8 cellular contexts compared by ENCODE assay signal in genomic region chr19:34243138-34243875, GRCh38. TPM values are rescaled to one million over a fixed set of nuclear protein-coding genes. Genes with fewer than 3 reads are reported as not detected.
DNase-seq lines count a peak whose midpoint lies in the region; ATAC-seq, FAIRE-seq and TF ChIP-seq lines count a peak whose summit lies in the region.
"Not testable (repeated sequence)": the region's sequence is repeated elsewhere in the genome, so short reads cannot be mapped to it uniquely, and the experiment has no call there.

No MANE protein-coding gene starts in this region.

- not testable (repeated sequence) for H3K27me3 ChIP-seq in heart left ventricle

- TF ChIP-seq RAD21 in A549 (conservative IDR thresholded peaks at IDR 0.05 in 1 of 2, IDR thresholded peaks at IDR 0.05 in 1 of 2): not testable (repeated sequence)

- FAIRE-seq in A549 (lab: Jason Lieb, UNC): not testable (repeated sequence)

- not testable (repeated sequence) for H3K36me3 Mint-ChIP-seq in WTC11; chondrocyte (ENCODE audit: low read depth); osteocyte (ENCODE audit: unreplicated experiment)

- POLR2A ChIA-PET in A549 (lab: Yijun Ruan, JAX): interaction anchor here (0.7 kb wide), 1 partner anchor 869 kb away, joined by 5 read pairs; no protein-coding TSS in a partner anchor
- POLR2A ChIA-PET in WTC11 (lab: Charles Lee): not testable (repeated sequence)

- H3K27ac ChIP-seq in A549, heart left ventricle: not testable (repeated sequence)

- H3K9me3 Mint-ChIP-seq in WTC11; chondrocyte (ENCODE audit: low read depth); osteocyte (ENCODE audit: unreplicated experiment): not testable (repeated sequence)

- peak; percentile 46 to 48 for DNase-seq in A549 (ENCODE audit: low read depth in 1 of 2, low spot score in 1 of 2)
- peak; percentile 42 for DNase-seq in GM12865 (ENCODE audit: low read depth)
- peak; percentile 22 for DNase-seq in NCI-H226
- DNase-seq in WTC11 (ENCODE audit: low spot score); chondrocyte (ENCODE audit: low spot score); heart left ventricle; osteocyte (ENCODE audit: extremely low spot score, unreplicated experiment): not testable (repeated sequence)

- ATAC-seq in A549: peak; percentile 78 to 85
- peak; percentile 71 for ATAC-seq in HG02885 (IDR thresholded peaks at IDR 0.05; ENCODE audit: poor library complexity, unreplicated experiment)
- ATAC-seq in WTC11: not testable (repeated sequence)
- peak; percentile 93 to 95 (median 94) for ATAC-seq in heart left ventricle

- H3K27ac Mint-ChIP-seq in WTC11 (peak overlapping the region; percentile 29; the same call in 1 of the 2 replicates), chondrocyte (ENCODE audit: unreplicated experiment) (peak overlapping the region; percentile 58), osteocyte (ENCODE audit: unreplicated experiment) (peak overlapping the region; percentile 54)

- H3K4me3 Mint-ChIP-seq in WTC11; chondrocyte (ENCODE audit: unreplicated experiment); osteocyte (ENCODE audit: unreplicated experiment): not testable (repeated sequence)

- CTCF ChIA-PET in A549 (lab: Yijun Ruan, JAX): interaction anchor here (1.8 to 2.2 kb wide), 2 partner anchors 12 to 22 kb away, joined by 6 to 7 read pairs; no protein-coding TSS in a partner anchor
- CTCF ChIA-PET in WTC11 (lab: Charles Lee): interaction anchor here (0.6 to 2.2 kb wide), 2 partner anchors 11 to 116 kb away, joined by 4 to 5 read pairs; no protein-coding TSS in a partner anchor

- not testable (repeated sequence) for H3K4me3 ChIP-seq in A549; GM12865 (ENCODE audit: low read depth, low read length); heart left ventricle

- H3K9me3 ChIP-seq in A549, heart left ventricle: not testable (repeated sequence)

- H3K4me1 ChIP-seq in A549 (peaks cover 10% of the 10 kb centered on the region), heart left ventricle (peaks cover 0 to 15% (median 4%) of the 10 kb centered on the region in 12 donors)

- not testable (repeated sequence) for H3K27me3 Mint-ChIP-seq in WTC11 (ENCODE audit: low read depth); chondrocyte (ENCODE audit: low read depth); osteocyte (ENCODE audit: unreplicated experiment)

- not testable (repeated sequence) for H3K4me2 ChIP-seq in A549

- not testable (repeated sequence) for TF ChIP-seq POLR2A in A549 (IDR thresholded peaks at IDR 0.05; ENCODE audit: low read length); heart left ventricle (IDR thresholded peaks at IDR 0.05)

- H3K36me3 ChIP-seq in heart left ventricle: not testable (repeated sequence)

- intact Hi-C loops in heart left ventricle (cut with DNase I): not testable (repeated sequence)

- TF ChIP-seq CTCF in A549 (IDR thresholded peaks at IDR 0.05); GM12865 (IDR thresholded peaks at IDR 0.05; ENCODE audit: insufficient read depth, low read depth, low read length, missing control alignments); WTC11 (IDR thresholded peaks at IDR 0.05); chondrocyte (IDR thresholded peaks at IDR 0.05); heart left ventricle (IDR thresholded peaks at IDR 0.05); osteocyte (IDR thresholded peaks at IDR 0.05): not testable (repeated sequence)

- TF ChIP-seq EP300 in A549 (IDR thresholded peaks at IDR 0.05): not testable (repeated sequence)

- H3K4me1 Mint-ChIP-seq in WTC11: not testable (repeated sequence)
- peaks cover 37% of the 10 kb centered on the region for H3K4me1 Mint-ChIP-seq in chondrocyte (ENCODE audit: low read depth)
- H3K4me1 Mint-ChIP-seq in osteocyte (ENCODE audit: unreplicated experiment): peaks cover 34% of the 10 kb centered on the region

- 90% methylated on average over 10 of the region's 10 CpGs for WGBS in A549 (ENCODE audit: missing lambda C conversion rate)
- 87 to 92% (median 88%) methylated on average over 10 of the region's 10 CpGs for WGBS in heart left ventricle, 4 donors

TF ChIP-seq in A549, 52 proteins besides CTCF, POLR2A, EP300 and RAD21:
- not testable (repeated sequence) for TF ChIP-seq FOSL2 (IDR thresholded peaks at IDR 0.05)
- TF ChIP-seq FOSL2 (CRISPR knock-in tag; IDR thresholded peaks at IDR 0.05): peak; percentile 54; the same call in 1 of the 2 replicates

RNA-seq across cellular contexts. Expression of gene GARRE1, which starts 11.0 kb away (rescaled TPM):
- polyA plus RNA-seq in A549 (2011; rRNA removed) (19.4 and 20.0 TPM in 2 replicates), A549 (2017; fragmentation: RNase III; extraction: RNeasy Plus Mini Kit Qiagen cat#74134 plus additional on column Dnase treatment) (9.0 to 9.6 TPM (median 9.1 TPM) in 3 replicates), heart left ventricle (10 to 100 TPM in 1 of 2 donors, 1 to 10 TPM in 1; 7.8 to 12.9 TPM)
- 10.9 and 13.3 TPM in 2 replicates for polyA plus RNA-seq in A549 (2012; cell fraction: cytosol; rRNA removed)
- 15.7 and 23.1 TPM in 2 replicates for polyA plus RNA-seq in A549 (2012; cell fraction: nucleus; rRNA removed)
- polyA minus RNA-seq in A549 (2011; rRNA and poly(A)+ RNA removed): 21.1 and 21.2 TPM in 2 replicates
- total RNA-seq in WTC11 (2021) (16.7 to 20.8 TPM (median 19.8 TPM) in 3 replicates), chondrocyte (23.3 to 35.4 TPM (median 24.4 TPM) in 3 replicates), heart left ventricle (10 to 100 TPM; 16.3 to 34.7 (median 22.3) TPM), osteocyte (29.5 and 33.5 TPM in 2 replicates)
